ENCODE assay signal across 8 cellular contexts in genomic region chr11:62324738-62325556, GRCh38. TPM values are rescaled to one million over a fixed set of nuclear protein-coding genes. Genes with fewer than 3 reads are reported as not detected.
DNase-seq lines count a peak whose midpoint lies in the region; ATAC-seq, FAIRE-seq and TF ChIP-seq lines count a peak whose summit lies in the region.

No MANE protein-coding gene starts in this region.

- H3K4me3 Mint-ChIP-seq in Calu3 (ENCODE audit: low read depth, unreplicated experiment) (no peak overlapping the region), T-cell (no peak overlapping the region)

- no peaks in the 10 kb centered on the region for H3K9me3 Mint-ChIP-seq in Calu3 (ENCODE audit: low read depth, unreplicated experiment)
- H3K9me3 Mint-ChIP-seq in T-cell = no peaks in the 10 kb centered on the region

- H2AFZ ChIP-seq in GM12878 (ENCODE audit: control insufficient read depth, low read depth, low read length) = no peak overlapping the region

- H3K27me3 ChIP-seq in GM12878 (replicated peaks in 1 of 2; ENCODE audit: control insufficient read depth in 2 of 2, insufficient read depth in 2 of 2, low read length in 1 of 2) = no peaks in the 10 kb centered on the region; a peak in 2 of 4 replicates

- FAIRE-seq in GM12878 (lab: Jason Lieb, UNC) = no peak

- TF ChIP-seq CTCF in Calu3 (IDR thresholded peaks at IDR 0.05; ENCODE audit: unreplicated experiment) = peak; percentile 20
- TF ChIP-seq CTCF in GM12878 (IDR thresholded peaks at IDR 0.05 in 2 of 3, conservative IDR thresholded peaks at IDR 0.05 in 1 of 3; ENCODE audit: control insufficient read depth in 2 of 3, extremely low read depth in 1 of 3, insufficient read depth in 1 of 3, low read depth in 3 of 3, low read length in 3 of 3) = peak; percentile 69 to 75 (median 72)

- 0 out of 2 replicates have a peak, but pooled peaks cover 2% of the 10 kb centered on the region for H4K20me1 ChIP-seq in GM12878 (ENCODE audit: control insufficient read depth, insufficient read depth)

- no peak overlapping the region for H3K4me3 ChIP-seq in GM12878

- H3K27ac Mint-ChIP-seq in Calu3 (ENCODE audit: unreplicated experiment) = no peak overlapping the region
- no peak overlapping the region for H3K27ac Mint-ChIP-seq in T-cell

- H3K4me1 ChIP-seq in GM12878 (ENCODE audit: control insufficient read depth, insufficient read depth, low read length) = no peaks in the 10 kb centered on the region

- intact Hi-C loops in Calu3 (cut with micrococcal nuclease; ENCODE audit: unreplicated experiment) = no loop called here
- intact Hi-C loops in GM12878 (cut with micrococcal nuclease; ENCODE audit: unreplicated experiment) = loop anchor here (5.0 kb wide), 1 partner anchor 108 kb away; no protein-coding TSS in a partner anchor

- POLR2A ChIA-PET in T-cell (lab: Charles Lee) (no interaction called here), GM12878 (lab: Charles Lee) (no interaction called here)

- SMC1A ChIA-PET in GM12878 (lab: Charles Lee; ENCODE audit: uncharacterized antibody, unreplicated experiment) = interaction anchor here (0.6 kb wide), 1 partner anchor 113 kb away, joined by 3 read pairs; no protein-coding TSS in a partner anchor

- in situ Hi-C loops in GM12878 (cut with MboI) = no loop called here

- RAD21 ChIA-PET in GM12878 (lab: Charles Lee; ENCODE audit: unreplicated experiment) = no interaction called here

- H3K36me3 ChIP-seq in GM12878 (ENCODE audit: control insufficient read depth in 2 of 2, insufficient read depth in 2 of 2, low read length in 1 of 2) = no peaks in the 10 kb centered on the region

- H3K27me3 Mint-ChIP-seq in Calu3 (ENCODE audit: unreplicated experiment) (no peaks in the 10 kb centered on the region), T-cell (peaks cover 4 to 13% of the 10 kb centered on the region in 2 donors)

- H3K36me3 Mint-ChIP-seq in Calu3 (ENCODE audit: insufficient read depth, unreplicated experiment) (no peaks in the 10 kb centered on the region), T-cell (no peaks in the 10 kb centered on the region)

- no peak for TF ChIP-seq EP300 in GM12878 (IDR thresholded peaks at IDR 0.05; ENCODE audit: borderline replicate concordance in 1 of 2, control insufficient read depth in 1 of 2, low read depth in 2 of 2, low read length in 2 of 2)

- H3K9ac ChIP-seq in GM12878 (ENCODE audit: control insufficient read depth, insufficient read depth, low read length) = no peak overlapping the region

- H3K9me3 ChIP-seq in GM12878 (replicated peaks; ENCODE audit: control insufficient read depth, insufficient read depth, low read length) = no peaks in the 10 kb centered on the region

- 47% methylated on average over 17 of the region's 17 CpGs for WGBS in GM12878 (ENCODE audit: insufficient coverage, insufficient replicate concordance, low lambda C conversion rate, missing lambda C conversion rate)

- BruUV-seq in Calu3 (replicated peaks; lab: Mats Ljungman, UMichigan) (no TSS peak), GM12878 (replicated peaks; lab: Mats Ljungman, UMichigan) (no TSS peak)

- no peak overlapping the region for H3K27ac ChIP-seq in GM12878 (ENCODE audit: control insufficient read depth, insufficient read depth)

- ATAC-seq in T-cell (replicated peaks in 1 of 4) (peak in 3 of 4 experiments; percentile 67 to 83 (median 70)), GM12878 (peak; percentile 94), GM21367 (IDR thresholded peaks at IDR 0.05; ENCODE audit: unreplicated experiment) (no peak)

- DNase-seq in Calu3 (no peak), HuH-7.5 (ENCODE audit: low spot score) (peak; percentile 51), T-cell (peak in 29 of 34 experiments; percentile 23 to 64 (median 48)), GM12878 (ENCODE audit: low read depth, low spot score) (no peak), kidney tubule cell (ENCODE audit: low spot score) (peak; percentile 32)
- DNase-seq in stimulated activated CD8-positive, alpha-beta memory T cell treated with anti-CD3 and anti-CD28 coated beads, Interleukin-7, amount 100 ng/mL, for 4 hours (ENCODE audit: low read depth in 2 of 2) = peak; percentile 14 to 20
- DNase-seq in NK-92 treated with Interleukin-12 subunit alpha and Interleukin-12 subunit beta, amount 100 ng/mL, for 24 hours (lab: John Stamatoyannopoulos, UW) = no peak

- TF ChIP-seq RAD21 in GM12878 (IDR thresholded peaks at IDR 0.05; ENCODE audit: insufficient read depth, low read depth, low read length) = peak; percentile 57

- TF ChIP-seq POLR2A in GM12878 (IDR thresholded peaks at IDR 0.05; ENCODE audit: low read depth, low read length) = no peak

- peaks cover 22% of the 10 kb centered on the region for H3K4me1 Mint-ChIP-seq in Calu3 (ENCODE audit: low read depth, unreplicated experiment)
- no peaks in the 10 kb centered on the region for H3K4me1 Mint-ChIP-seq in T-cell

- CTCF ChIA-PET in Calu3 (lab: Charles Lee) = no interaction called here
- CTCF ChIA-PET in T-cell (lab: Charles Lee) = no interaction called here
- CTCF ChIA-PET in GM12878 (lab: Yijun Ruan, JAX) = no interaction called here

- H3K79me2 ChIP-seq in GM12878 (ENCODE audit: control insufficient read depth, insufficient read depth, low read length) = no peaks in the 10 kb centered on the region

- no peak overlapping the region for H3K4me2 ChIP-seq in GM12878 (ENCODE audit: control insufficient read depth, insufficient read depth)

TF ChIP-seq in GM12878, 131 proteins besides CTCF, POLR2A, EP300 and RAD21:
- TF ChIP-seq LARP7 (IDR thresholded peaks at IDR 0.05) (no peak), SMC3 (IDR thresholded peaks at IDR 0.05; ENCODE audit: borderline replicate concordance, low read length) (peak; percentile 32; the same call in 1 of the 2 replicates)

RNA-seq across cellular contexts. Expression of gene ASRGL1, which starts 12.3 kb away (rescaled TPM):
- 30.3 and 38.7 TPM in 2 replicates for total RNA-seq in Calu3 (2022)
- total RNA-seq in T-cell = 1 to 10 TPM in 4 of 5 donors, under 1 TPM in 1; 0.88 to 2.6 (median 1.9) TPM
- 4.5 and 4.6 TPM in 2 replicates for total RNA-seq in GM12878 (2013; cell fraction: nucleolus; rRNA removed)
- total RNA-seq in GM12878 (2014; rRNA removed) = 4.9 and 5.8 TPM in 2 replicates
- 2.9 and 3.4 TPM in 2 replicates for total RNA-seq in GM12878 (2014; rRNA removed; fragmentation: Illumina TruSeq; extraction: Trizol)
- total RNA-seq in GM12878 (2021) = 4.5 and 5.8 TPM in 2 replicates
- polyA plus RNA-seq in GM12878 (2011; ENCODE audit: low read depth) = 0.42 TPM
- 23.3 and 24.5 TPM in 2 replicates for polyA plus RNA-seq in GM12878 (2011; rRNA removed)
- 23.1 and 23.3 TPM in 2 replicates for polyA plus RNA-seq in GM12878 (2011; cell fraction: cytosol; rRNA removed)
- 20.0 and 30.4 TPM in 2 replicates for polyA plus RNA-seq in GM12878 (2011; cell fraction: nucleus; rRNA removed)
- 1.5 and 1.9 TPM in 2 replicates for polyA plus RNA-seq in GM12878 (2012)
- polyA plus RNA-seq in GM12878 (2014; fragmentation: Illumina TruSeq; extraction: Trizol) = 2.7 and 2.9 TPM in 2 replicates
- polyA plus RNA-seq in GM12878 (2014; fragmentation: Nextera tagmentation; extraction: Ambion mirVana) = 1 to 10 TPM in 1 of 2 experiments, under 1 TPM in 1; 0.97 to 1.9 TPM
- 3.9 and 5.7 TPM in 2 replicates for polyA plus RNA-seq in GM12878 (2014; rRNA removed)
- polyA plus RNA-seq in GM12878 (2016; fragmentation: Nextera tagmentation; extraction: Ambion mirVana) = 10 to 100 TPM; 10.5 to 12.4 TPM
- polyA minus RNA-seq in GM12878 (2011; rRNA and poly(A)+ RNA removed) = 8.1 and 11.4 TPM in 2 replicates
- 2.9 and 3.3 TPM in 2 replicates for polyA minus RNA-seq in GM12878 (2011; cell fraction: cytosol; rRNA and poly(A)+ RNA removed)
- polyA minus RNA-seq in GM12878 (2011; cell fraction: nucleus; rRNA and poly(A)+ RNA removed) = 3.9 and 6.8 TPM in 2 replicates

RNA-seq across cellular contexts. Expression of gene SCGB1D4, which starts 26.1 kb away (rescaled TPM):
- not detected in 2 replicates for total RNA-seq in Calu3 (2022)
- total RNA-seq in T-cell = not detected
- not detected in 2 replicates for total RNA-seq in GM12878 (2013; cell fraction: nucleolus; rRNA removed)
- total RNA-seq in GM12878 (2014; rRNA removed) = not detected in 2 replicates
- total RNA-seq in GM12878 (2014; rRNA removed; fragmentation: Illumina TruSeq; extraction: Trizol) = not detected in 2 replicates
- not detected in 2 replicates for total RNA-seq in GM12878 (2021)
- not detected for polyA plus RNA-seq in GM12878 (2011; ENCODE audit: low read depth)
- polyA plus RNA-seq in GM12878 (2011; rRNA removed) = not detected in 2 replicates
- not detected in 2 replicates for polyA plus RNA-seq in GM12878 (2011; cell fraction: cytosol; rRNA removed)
- polyA plus RNA-seq in GM12878 (2011; cell fraction: nucleus; rRNA removed) = not detected in 2 replicates
- not detected in 2 replicates for polyA plus RNA-seq in GM12878 (2012)
- polyA plus RNA-seq in GM12878 (2014; fragmentation: Illumina TruSeq; extraction: Trizol) = not detected in 2 replicates
- not detected for polyA plus RNA-seq in GM12878 (2014; fragmentation: Nextera tagmentation; extraction: Ambion mirVana)
- polyA plus RNA-seq in GM12878 (2014; rRNA removed) = not detected in 2 replicates
- not detected for polyA plus RNA-seq in GM12878 (2016; fragmentation: Nextera tagmentation; extraction: Ambion mirVana)
- not detected in 2 replicates for polyA minus RNA-seq in GM12878 (2011; rRNA and poly(A)+ RNA removed)
- not detected in 2 replicates for polyA minus RNA-seq in GM12878 (2011; cell fraction: cytosol; rRNA and poly(A)+ RNA removed)
- polyA minus RNA-seq in GM12878 (2011; cell fraction: nucleus; rRNA and poly(A)+ RNA removed) = not detected in 2 replicates

RNA-seq across cellular contexts. Expression of gene SCGB2A2, which starts 55.0 kb away (rescaled TPM):
- total RNA-seq in Calu3 (2022) (not detected in 2 replicates), T-cell (not detected), GM12878 (2014; rRNA removed) (not detected in 2 replicates), GM12878 (2014; rRNA removed; fragmentation: Illumina TruSeq; extraction: Trizol) (not detected in 2 replicates), GM12878 (2021) (not detected in 2 replicates)
- not detected in 2 replicates for total RNA-seq in GM12878 (2013; cell fraction: nucleolus; rRNA removed)
- not detected for polyA plus RNA-seq in GM12878 (2011; ENCODE audit: low read depth)
- polyA plus RNA-seq in GM12878 (2011; rRNA removed) (not detected in 2 replicates), GM12878 (2014; fragmentation: Illumina TruSeq; extraction: Trizol) (not detected in 2 replicates), GM12878 (2014; fragmentation: Nextera tagmentation; extraction: Ambion mirVana) (not detected), GM12878 (2014; rRNA removed) (not detected in 2 replicates), GM12878 (2016; fragmentation: Nextera tagmentation; extraction: Ambion mirVana) (not detected)
- polyA plus RNA-seq in GM12878 (2011; cell fraction: cytosol; rRNA removed) = not detected in 2 replicates
- polyA plus RNA-seq in GM12878 (2011; cell fraction: nucleus; rRNA removed) = not detected in 2 replicates
- not detected in 2 replicates for polyA plus RNA-seq in GM12878 (2012)
- polyA minus RNA-seq in GM12878 (2011; rRNA and poly(A)+ RNA removed) = not detected in 2 replicates
- not detected in 2 replicates for polyA minus RNA-seq in GM12878 (2011; cell fraction: cytosol; rRNA and poly(A)+ RNA removed)
- polyA minus RNA-seq in GM12878 (2011; cell fraction: nucleus; rRNA and poly(A)+ RNA removed) = not detected in 2 replicates

Comparison
In these comparisons a context has a peak if more than half of its experiments do, and no peak if none do; other contexts are left out.
1. DNase-seq: peak in HuH-7.5 (single experiment), T-cell (29 of 34), kidney tubule cell (single experiment) and stimulated activated CD8-positive, alpha-beta memory T cell treated with anti-CD3 and anti-CD28 coated beads, Interleukin-7, amount 100 ng/mL, for 4 hours (2 of 2); none in Calu3 (single experiment), GM12878 (single experiment) and NK-92 treated with Interleukin-12 subunit alpha and Interleukin-12 subunit beta, amount 100 ng/mL, for 24 hours (single experiment).